ENCODE assay signal across 12 cellular contexts in the genomic region with DNA sequence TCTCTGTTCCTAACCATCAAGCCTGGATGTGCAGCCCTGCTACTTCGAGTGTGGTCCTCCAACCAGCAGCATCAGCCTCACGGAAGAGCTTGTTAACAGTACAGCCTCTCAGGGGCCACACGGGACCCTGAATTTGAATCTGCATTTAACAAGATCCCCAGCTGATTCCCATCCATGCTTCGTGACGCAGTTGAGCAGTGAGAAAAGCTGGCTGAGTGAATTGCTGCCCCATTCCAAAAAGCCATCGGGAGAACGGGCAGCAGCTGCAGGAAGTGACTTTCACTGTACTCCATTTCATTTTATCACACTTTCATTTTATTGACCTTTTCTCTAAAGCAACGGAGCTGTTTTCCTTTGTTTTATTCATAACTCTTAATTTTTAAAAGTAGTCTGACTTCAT. TPM values are rescaled to one million over a fixed set of nuclear protein-coding genes. Genes with fewer than 3 reads are reported as not detected.
A peak's percentile ranks its signal among the peaks of the same experiment; 100 is the strongest.
DNase-seq lines count a peak whose midpoint lies in the region; TF ChIP-seq lines count a peak whose summit lies in the region.
"Had no signal": no experiment of that assay in that cellular context is flagged by ENCODE, and none has a peak within 500 bp of the region (broad histone marks: within the 10 kb centered on the region; RNA-seq: fewer than 3 reads in every experiment).

No MANE protein-coding gene starts in this region.

- no peak for TF ChIP-seq EP300 in ovary (IDR thresholded peaks at IDR 0.05)

- H3K9me3 ChIP-seq in ovary: no peaks in the 10 kb centered on the region

- POLR2A ChIA-PET in AG04449 (lab: Yijun Ruan, JAX): no interaction called here

- no peak overlapping the region for H3K27ac ChIP-seq in ovary
- H3K27ac ChIP-seq: KMS-11 had no signal

- TF ChIP-seq POLR2A in ovary (IDR thresholded peaks at IDR 0.05): no peak

- DNase-seq in AG04449 (ENCODE audit: low read depth, low spot score): no peak
- peak; percentile 51 for DNase-seq in globus pallidus (ENCODE audit: low spot score)
- DNase-seq in ovary: peak in 4 of 5 donors; percentile 15 to 47 (median 23)
- no peak for DNase-seq in T1000 (lab: John Stamatoyannopoulos, UW)
- DNase-seq in posterior vena cava (ENCODE audit: low spot score): no peak
- DNase-seq in KG1 (lab: John Stamatoyannopoulos, UW): no peak
- DNase-seq in activated CD4-positive, CD25-positive, alpha-beta regulatory T cell treated with anti-CD3 and anti-CD28 coated beads, Interleukin-2, amount 50 U/mL, for 72 hours: no peak
- DNase-seq: NCI-H524, SW 1271 had no signal

- CTCF ChIA-PET in AG04449 (lab: Yijun Ruan, JAX): interaction anchor here (1.0 to 1.5 kb wide), 3 partner anchors 139 to 377 kb away, joined by 3 to 4 read pairs (median 3); no protein-coding TSS in a partner anchor

- WGBS in ovary, 3 donors: 4 to 8% (median 7%) methylated on average over 8 of the region's 8 CpGs

- intact Hi-C loops in ovary (cut with DNase I) (no loop called here), posterior vena cava (cut with DNase I) (no loop called here)

- H3K4me1 ChIP-seq in ovary (ENCODE audit: insufficient read depth): peaks cover 9% of the 10 kb centered on the region

- H3K4me3 ChIP-seq in AG04449 (ENCODE audit: low read depth, low read length) (peak overlapping the region; percentile 32), WI38 (ENCODE audit: low read depth, low read length) (peak overlapping the region; percentile 24), ovary (peak overlapping the region; percentile 12)

- TF ChIP-seq CTCF in AG04449 (IDR thresholded peaks at IDR 0.05; ENCODE audit: insufficient read depth, low read length, missing control alignments): no peak
- TF ChIP-seq CTCF in WI38 (IDR thresholded peaks at IDR 0.05; ENCODE audit: low read depth, low read length): no peak
- no peak for TF ChIP-seq CTCF in ovary (IDR thresholded peaks at IDR 0.05)

- no peaks in the 10 kb centered on the region for H3K36me3 ChIP-seq in ovary

- H3K27me3 ChIP-seq in ovary: no peaks in the 10 kb centered on the region

RNA-seq across cellular contexts. Expression of gene FAM171A1, which starts 22.5 kb away (rescaled TPM):
- total RNA-seq in ovary (10 to 100 TPM in 6 of 7 donors, 1 to 10 TPM in 1; 9.1 to 29.1 (median 23.9) TPM), posterior vena cava (10 to 100 TPM; 12.1 to 16.3 TPM)
- polyA plus RNA-seq in ovary: 10 to 100 TPM; 18.8 to 23.7 TPM
- total RNA-seq: B cell had no signal

Comparison
In these comparisons a context has a peak if more than half of its experiments do, and no peak if none do; other contexts are left out.
1. DNase-seq: peak in globus pallidus (single experiment) and ovary (4 of 5); none in AG04449 (single experiment), T1000 (single experiment), posterior vena cava (single experiment), KG1 (single experiment) and activated CD4-positive, CD25-positive, alpha-beta regulatory T cell treated with anti-CD3 and anti-CD28 coated beads, Interleukin-2, amount 50 U/mL, for 72 hours (single experiment).
2. Peak in every context shown above with its lines, with median percentiles within 50 percentile points of each other: H3K4me3 ChIP-seq.